Comparison of ENCODE assay signal across 1 cellular context in genomic region chr16:1014771-1015495, GRCh38.
TF ChIP-seq lines count a peak whose summit lies in the region.

No MANE protein-coding gene starts in this region.

TF ChIP-seq in SK-N-SH treated with all-trans-retinoic acid at 6 μM for 48 hours, 23 proteins besides CTCF, POLR2A, EP300 and RAD21 (continued from another document):
- TF ChIP-seq PATZ1 (CRISPR knock-in tag; IDR thresholded peaks at IDR 0.05; ENCODE audit: borderline replicate concordance): no peak
- TF ChIP-seq ZFP30 (CRISPR knock-in tag; IDR thresholded peaks at IDR 0.05): no peak
- no peak for TF ChIP-seq ZNF8 (CRISPR knock-in tag; IDR thresholded peaks at IDR 0.05)
- TF ChIP-seq CREB5 (CRISPR knock-in tag; IDR thresholded peaks at IDR 0.05; ENCODE audit: low read depth): no peak
- TF ChIP-seq ESRRG (CRISPR knock-in tag; IDR thresholded peaks at IDR 0.05): no peak
- no peak for TF ChIP-seq ISL1 (CRISPR knock-in tag; IDR thresholded peaks at IDR 0.05)
- TF ChIP-seq POU6F1 (CRISPR knock-in tag; IDR thresholded peaks at IDR 0.05; ENCODE audit: borderline replicate concordance, low read depth): no peak
- TF ChIP-seq OSR1 (CRISPR knock-in tag; IDR thresholded peaks at IDR 0.05): no peak
- no peak for TF ChIP-seq ZNF565 (CRISPR knock-in tag; conservative IDR thresholded peaks at IDR 0.05; ENCODE audit: low read depth)
TF ChIP-seq in SK-N-SH treated with all-trans-retinoic acid at 6 μM for 48 hours: peak in this region for 0.
